ENCODE assay signal across 10 cellular contexts in genomic region chr21:33644383-33645074, GRCh38. TPM values are rescaled to one million over a fixed set of nuclear protein-coding genes. Genes with fewer than 3 reads are reported as not detected.
A peak's percentile ranks its signal among the peaks of the same experiment; 100 is the strongest.
DNase-seq lines count a peak whose midpoint lies in the region; FAIRE-seq and TF ChIP-seq lines count a peak whose summit lies in the region.
"Had no signal": no experiment of that assay in that cellular context is flagged by ENCODE, and none has a peak within 500 bp of the region (broad histone marks: within the 10 kb centered on the region; RNA-seq: fewer than 3 reads in every experiment).

No MANE protein-coding gene starts in this region.

- no peaks in the 10 kb centered on the region for H3K36me3 Mint-ChIP-seq in activated CD4-positive, alpha-beta memory T cell treated with anti-CD3 and anti-CD28 coated beads for 36 hours
- H3K36me3 Mint-ChIP-seq in activated CD4-positive, alpha-beta memory T cell treated with anti-CD3 and anti-CD28 coated beads, Interleukin-2, amount 10 ng/mL, durations not matched to agents 7 days and 5 days (ENCODE audit: low read depth), result no peaks in the 10 kb centered on the region
- H3K36me3 Mint-ChIP-seq in MCF 10A (ENCODE audit: insufficient read depth, unreplicated experiment), result peaks cover 10% of the 10 kb centered on the region

- H3K27me3 ChIP-seq in keratinocyte (ENCODE audit: control insufficient read depth, extremely low read depth, insufficient read depth, low read length) (no peaks in the 10 kb centered on the region), transverse colon (no peaks in the 10 kb centered on the region)

- no peaks in the 10 kb centered on the region for H3K9me1 ChIP-seq in keratinocyte (ENCODE audit: control insufficient read depth, extremely low read depth, insufficient read depth, low read length)

- no peak overlapping the region for H2AFZ ChIP-seq in keratinocyte (ENCODE audit: control insufficient read depth, low read length)

- H3K4me3 Mint-ChIP-seq in activated CD4-positive, alpha-beta memory T cell treated with anti-CD3 and anti-CD28 coated beads for 36 hours, result peak overlapping the region; percentile 0
- no peak overlapping the region for H3K4me3 Mint-ChIP-seq in activated CD4-positive, alpha-beta memory T cell treated with anti-CD3 and anti-CD28 coated beads, Interleukin-2, amount 10 ng/mL, durations not matched to agents 7 days and 5 days
- H3K4me3 Mint-ChIP-seq in MCF 10A (ENCODE audit: unreplicated experiment), result peak overlapping the region; percentile 71

- FAIRE-seq in keratinocyte (lab: Jason Lieb, UNC) (no peak), urothelium cell line (lab: Jason Lieb, UNC) (no peak)
- FAIRE-seq: islet of Langerhans had no signal

- intact Hi-C loops in activated CD4-positive, alpha-beta memory T cell treated with anti-CD3 and anti-CD28 coated beads for 36 hours (cut with micrococcal nuclease), result loop anchor here (5.0 to 10.0 kb wide), 2 partner anchors 262 to 430 kb away; partner anchors contain the start of genes MRPS6 and SLC5A3
- intact Hi-C loops in MCF 10A (cut with micrococcal nuclease), result loop anchor here (1.0 to 5.0 kb wide), 3 partner anchors 40 to 156 kb away; no protein-coding TSS in a partner anchor
- intact Hi-C loops in transverse colon (cut with DNase I; ENCODE audit: low total_unique reads), result loop anchor here (10.0 kb wide), 1 partner anchor 1700 kb away; no protein-coding TSS in a partner anchor

- H3K4me2 ChIP-seq in keratinocyte (ENCODE audit: control insufficient read depth, extremely low read depth, insufficient read depth, low read depth, low read length), result peak overlapping the region; percentile 92

- CTCF ChIA-PET in activated CD4-positive, alpha-beta memory T cell treated with anti-CD3 and anti-CD28 coated beads for 36 hours (lab: Charles Lee), result interaction anchor here (0.7 to 1.0 kb wide), 2 partner anchors 39 to 512 kb away, joined by 3 read pairs; no protein-coding TSS in a partner anchor
- CTCF ChIA-PET in activated CD4-positive, alpha-beta memory T cell treated with anti-CD3 and anti-CD28 coated beads, Interleukin-2, amount 10 ng/mL, durations not matched to agents 7 days and 5 days (lab: Charles Lee), result no interaction called here
- CTCF ChIA-PET in MCF 10A (lab: Yijun Ruan, JAX), result interaction anchor here (0.6 to 1.5 kb wide), 5 partner anchors 9 to 283 kb away, joined by 3 to 6 read pairs (median 3); no protein-coding TSS in a partner anchor

- H3K27me3 Mint-ChIP-seq in activated CD4-positive, alpha-beta memory T cell treated with anti-CD3 and anti-CD28 coated beads for 36 hours, result peaks cover 16% of the 10 kb centered on the region
- H3K27me3 Mint-ChIP-seq in activated CD4-positive, alpha-beta memory T cell treated with anti-CD3 and anti-CD28 coated beads, Interleukin-2, amount 10 ng/mL, durations not matched to agents 7 days and 5 days, result peaks cover 27% of the 10 kb centered on the region
- no peaks in the 10 kb centered on the region for H3K27me3 Mint-ChIP-seq in MCF 10A (ENCODE audit: insufficient read depth, unreplicated experiment)

- peak overlapping the region; percentile 67 for H3K27ac ChIP-seq in keratinocyte (ENCODE audit: control insufficient read depth, insufficient read depth, low read length)
- peak overlapping the region; percentile 93 to 97 (median 94) for H3K27ac ChIP-seq in transverse colon

- peak overlapping the region; percentile 78 for H3K9ac ChIP-seq in keratinocyte (ENCODE audit: control insufficient read depth, extremely low read depth, insufficient read depth, low read length)

- TF ChIP-seq CTCF in MCF 10A (IDR thresholded peaks at IDR 0.05; ENCODE audit: unreplicated experiment), result no peak
- no peak for TF ChIP-seq CTCF in keratinocyte (optimal IDR thresholded peaks at IDR 0.05 in 1 of 3, IDR thresholded peaks at IDR 0.05 in 1 of 3, conservative IDR thresholded peaks at IDR 0.05 in 1 of 3; ENCODE audit: extremely low read depth in 1 of 3, insufficient read depth in 2 of 3, low read length in 3 of 3)
- TF ChIP-seq CTCF in transverse colon (IDR thresholded peaks at IDR 0.05), result no peak

- H3K36me3 ChIP-seq in keratinocyte (ENCODE audit: control insufficient read depth in 2 of 2, extremely low read depth in 1 of 2, insufficient read depth in 2 of 2, low read length in 2 of 2) (no peaks in the 10 kb centered on the region), transverse colon (no peaks in the 10 kb centered on the region)

- peaks cover 86% of the 10 kb centered on the region for H3K79me2 ChIP-seq in keratinocyte (ENCODE audit: control insufficient read depth, insufficient read depth, low read length)

- H3K4me3 ChIP-seq in keratinocyte (ENCODE audit: control insufficient read depth in 2 of 3, extremely low read depth in 1 of 3, insufficient read depth in 2 of 3, low read depth in 1 of 3, low read length in 3 of 3) (peak overlapping the region; percentile 82 to 91 (median 83)), transverse colon (peak overlapping the region in 2 of 4 donors; percentile 91 to 99)

- H3K4me1 ChIP-seq in keratinocyte (ENCODE audit: control insufficient read depth, extremely low read depth, insufficient read depth, low read length) (peaks cover 26% of the 10 kb centered on the region), transverse colon (peaks cover 11 to 61% (median 27%) of the 10 kb centered on the region in 4 donors)

- no peak overlapping the region for H3K27ac Mint-ChIP-seq in activated CD4-positive, alpha-beta memory T cell treated with anti-CD3 and anti-CD28 coated beads for 36 hours
- no peak overlapping the region for H3K27ac Mint-ChIP-seq in activated CD4-positive, alpha-beta memory T cell treated with anti-CD3 and anti-CD28 coated beads, Interleukin-2, amount 10 ng/mL, durations not matched to agents 7 days and 5 days
- peak overlapping the region; percentile 76 for H3K27ac Mint-ChIP-seq in MCF 10A (ENCODE audit: low read depth, unreplicated experiment)

- DNase-seq in activated CD4-positive, alpha-beta memory T cell treated with anti-CD3 and anti-CD28 coated beads for 36 hours, result no peak
- no peak for DNase-seq in activated CD4-positive, alpha-beta memory T cell treated with anti-CD3 and anti-CD28 coated beads, Interleukin-2, amount 10 ng/mL, durations not matched to agents 7 days and 5 days
- peak; percentile 60 for DNase-seq in MCF 10A (ENCODE audit: unreplicated experiment)
- DNase-seq in keratinocyte (ENCODE audit: low read depth, low spot score), result no peak
- no peak for DNase-seq in transverse colon
- DNase-seq in stimulated activated CD4-positive, alpha-beta T cell treated with anti-CD3 and anti-CD28 coated beads, Interleukin-1b, Interleukin-23, amount 100 ng/mL, for 48 hours, result no peak
- DNase-seq in urothelium cell line (ENCODE audit: low spot score), result no peak
- no peak for DNase-seq in Ammon's horn (ENCODE audit: low spot score)
- DNase-seq: activated T-cell treated with anti-CD3 and anti-CD28 coated beads, Interleukin-2, amount 50 U/mL, for 1 hour had no signal

- in situ Hi-C loops in transverse colon (cut with MboI; ENCODE audit: low pct_ligation_motif_present in 1 of 4, low pct_unique_long_range_greater_than_20kb in 1 of 4, low sequenced_read_pairs in 3 of 4), result no loop called here

- BruUV-seq in MCF 10A (replicated peaks; lab: Mats Ljungman, UMichigan), result no TSS peak

- no peak for TF ChIP-seq EP300 in transverse colon (IDR thresholded peaks at IDR 0.05; ENCODE audit: low read depth)

- no peaks in the 10 kb centered on the region for H3K9me3 Mint-ChIP-seq in activated CD4-positive, alpha-beta memory T cell treated with anti-CD3 and anti-CD28 coated beads for 36 hours
- H3K9me3 Mint-ChIP-seq in activated CD4-positive, alpha-beta memory T cell treated with anti-CD3 and anti-CD28 coated beads, Interleukin-2, amount 10 ng/mL, durations not matched to agents 7 days and 5 days, result no peaks in the 10 kb centered on the region
- H3K9me3 Mint-ChIP-seq in MCF 10A (ENCODE audit: unreplicated experiment), result no peaks in the 10 kb centered on the region

- POLR2A ChIA-PET in activated CD4-positive, alpha-beta memory T cell treated with anti-CD3 and anti-CD28 coated beads for 36 hours (lab: Charles Lee), result no interaction called here
- POLR2A ChIA-PET in activated CD4-positive, alpha-beta memory T cell treated with anti-CD3 and anti-CD28 coated beads, Interleukin-2, amount 10 ng/mL, durations not matched to agents 7 days and 5 days (lab: Charles Lee), result interaction anchor here (0.6 kb wide), 1 partner anchor 59 kb away, joined by 3 read pairs; no protein-coding TSS in a partner anchor
- POLR2A ChIA-PET in MCF 10A (lab: Yijun Ruan, JAX), result interaction anchor here (0.6 to 3.9 kb wide), 15 partner anchors 11 to 711 kb away, joined by 3 to 42 read pairs (median 3); no protein-coding TSS in a partner anchor

- TF ChIP-seq POLR2A in transverse colon (IDR thresholded peaks at IDR 0.05), result no peak

- WGBS in transverse colon (ENCODE audit: low coverage in 1 of 2), 2 donors, result 49 to 52% methylated on average over 10 to 11 of the region's 11 CpGs

- dilution Hi-C loops in keratinocyte (cut with MboI; ENCODE audit: extremely low pct_ligation_motif_present, low sequenced_read_pairs), result no loop called here

- H3K4me1 Mint-ChIP-seq in activated CD4-positive, alpha-beta memory T cell treated with anti-CD3 and anti-CD28 coated beads for 36 hours (ENCODE audit: low read depth), result peaks cover 18% of the 10 kb centered on the region
- peaks cover 21% of the 10 kb centered on the region for H3K4me1 Mint-ChIP-seq in activated CD4-positive, alpha-beta memory T cell treated with anti-CD3 and anti-CD28 coated beads, Interleukin-2, amount 10 ng/mL, durations not matched to agents 7 days and 5 days
- peaks cover 32% of the 10 kb centered on the region for H3K4me1 Mint-ChIP-seq in MCF 10A (ENCODE audit: insufficient read depth, unreplicated experiment)

- H4K20me1 ChIP-seq in keratinocyte (ENCODE audit: control insufficient read depth, extremely low read depth, insufficient read depth, low read length), result no peaks in the 10 kb centered on the region

- no peaks in the 10 kb centered on the region for H3K9me3 ChIP-seq in keratinocyte (ENCODE audit: control insufficient read depth, low read depth, low read length)
- H3K9me3 ChIP-seq in transverse colon, result no peaks in the 10 kb centered on the region

RNA-seq across cellular contexts. Expression of gene ITSN1, which starts 2.2 kb away (rescaled TPM):
- 1 to 10 TPM; 3.2 to 4.5 TPM for total RNA-seq in activated CD4-positive, alpha-beta memory T cell treated with anti-CD3 and anti-CD28 coated beads for 36 hours
- total RNA-seq in activated CD4-positive, alpha-beta memory T cell treated with anti-CD3 and anti-CD28 coated beads, Interleukin-2, amount 10 ng/mL, durations not matched to agents 7 days and 5 days, result 1 to 10 TPM; 2.7 to 4.0 TPM
- total RNA-seq in MCF 10A (2022) (41.1 and 42.6 TPM in 2 replicates), transverse colon (100 to 1,000 TPM in 1 of 4 donors, 10 to 100 TPM in 3; 37.0 to 123 (median 61.1) TPM)
- polyA plus RNA-seq in keratinocyte, result 31.1 to 60.0 TPM (median 34.3 TPM) in 3 replicates
- 33.0 TPM for polyA plus RNA-seq in keratinocyte (2011; ENCODE audit: low read depth)
- 28.0 and 30.8 TPM in 2 replicates for polyA plus RNA-seq in keratinocyte (2011; cell fraction: cytosol; rRNA removed)
- polyA plus RNA-seq in keratinocyte (2011; cell fraction: nucleus; rRNA removed), result 63.6 and 72.5 TPM in 2 replicates
- 12.9 and 34.1 TPM in 2 replicates for polyA plus RNA-seq in keratinocyte (2012; ENCODE audit: low replicate concordance)
- 29.6 to 60.4 TPM (median 43.4 TPM) in 3 replicates for polyA minus RNA-seq in keratinocyte
- polyA minus RNA-seq in keratinocyte (2011; cell fraction: cytosol; rRNA and poly(A)+ RNA removed), result 24.4 TPM
- 30.0 and 64.6 TPM in 2 replicates for polyA minus RNA-seq in keratinocyte (2011; cell fraction: nucleus; rRNA and poly(A)+ RNA removed)

RNA-seq across cellular contexts. Expression of gene CRYZL1, which starts 3.0 kb away (rescaled TPM):
- total RNA-seq in activated CD4-positive, alpha-beta memory T cell treated with anti-CD3 and anti-CD28 coated beads for 36 hours, result 10 to 100 TPM; 32.8 to 34.9 TPM
- total RNA-seq in activated CD4-positive, alpha-beta memory T cell treated with anti-CD3 and anti-CD28 coated beads, Interleukin-2, amount 10 ng/mL, durations not matched to agents 7 days and 5 days, result 10 to 100 TPM; 33.6 to 39.3 TPM
- total RNA-seq in MCF 10A (2022) (35.2 and 40.0 TPM in 2 replicates), transverse colon (10 to 100 TPM; 27.7 to 58.9 (median 43.6) TPM)
- 34.5 to 48.9 TPM (median 35.7 TPM) in 3 replicates for polyA plus RNA-seq in keratinocyte
- polyA plus RNA-seq in keratinocyte (2011; ENCODE audit: low read depth), result 34.1 TPM
- polyA plus RNA-seq in keratinocyte (2011; cell fraction: cytosol; rRNA removed), result 20.9 and 31.8 TPM in 2 replicates
- polyA plus RNA-seq in keratinocyte (2011; cell fraction: nucleus; rRNA removed), result 51.0 and 67.5 TPM in 2 replicates
- 19.9 and 22.7 TPM in 2 replicates for polyA plus RNA-seq in keratinocyte (2012; ENCODE audit: low replicate concordance)
- polyA minus RNA-seq in keratinocyte, result 10.2 to 33.5 TPM (median 23.7 TPM) in 3 replicates
- polyA minus RNA-seq in keratinocyte (2011; cell fraction: cytosol; rRNA and poly(A)+ RNA removed), result 9.4 TPM
- polyA minus RNA-seq in keratinocyte (2011; cell fraction: nucleus; rRNA and poly(A)+ RNA removed), result 23.1 and 33.2 TPM in 2 replicates

RNA-seq across cellular contexts. Expression of gene DONSON, which starts 56.0 kb away (rescaled TPM):
- total RNA-seq in activated CD4-positive, alpha-beta memory T cell treated with anti-CD3 and anti-CD28 coated beads for 36 hours, result 10 to 100 TPM; 38.2 to 39.0 TPM
- 10 to 100 TPM; 35.4 to 35.5 TPM for total RNA-seq in activated CD4-positive, alpha-beta memory T cell treated with anti-CD3 and anti-CD28 coated beads, Interleukin-2, amount 10 ng/mL, durations not matched to agents 7 days and 5 days
- 9.3 and 10.0 TPM in 2 replicates for total RNA-seq in MCF 10A (2022)
- 9.9 to 17.0 TPM (median 12.7 TPM) in 3 replicates for polyA plus RNA-seq in keratinocyte
- 3.9 TPM for polyA plus RNA-seq in keratinocyte (2011; ENCODE audit: low read depth)
- 6.1 and 10.4 TPM in 2 replicates for polyA plus RNA-seq in keratinocyte (2011; cell fraction: cytosol; rRNA removed)
- 19.5 and 20.7 TPM in 2 replicates for polyA plus RNA-seq in keratinocyte (2011; cell fraction: nucleus; rRNA removed)
- 10.5 and 12.4 TPM in 2 replicates for polyA plus RNA-seq in keratinocyte (2012; ENCODE audit: low replicate concordance)
- polyA minus RNA-seq in keratinocyte, result 2.8 to 11.2 TPM (median 4.1 TPM) in 3 replicates
- polyA minus RNA-seq in keratinocyte (2011; cell fraction: cytosol; rRNA and poly(A)+ RNA removed), result 6.9 TPM
- 3.5 and 7.4 TPM in 2 replicates for polyA minus RNA-seq in keratinocyte (2011; cell fraction: nucleus; rRNA and poly(A)+ RNA removed)
- total RNA-seq in transverse colon, result 1 to 10 TPM; 1.8 to 6.5 (median 3.5) TPM
